ENCODE assay signal across 27 cellular contexts in the genomic region with DNA sequence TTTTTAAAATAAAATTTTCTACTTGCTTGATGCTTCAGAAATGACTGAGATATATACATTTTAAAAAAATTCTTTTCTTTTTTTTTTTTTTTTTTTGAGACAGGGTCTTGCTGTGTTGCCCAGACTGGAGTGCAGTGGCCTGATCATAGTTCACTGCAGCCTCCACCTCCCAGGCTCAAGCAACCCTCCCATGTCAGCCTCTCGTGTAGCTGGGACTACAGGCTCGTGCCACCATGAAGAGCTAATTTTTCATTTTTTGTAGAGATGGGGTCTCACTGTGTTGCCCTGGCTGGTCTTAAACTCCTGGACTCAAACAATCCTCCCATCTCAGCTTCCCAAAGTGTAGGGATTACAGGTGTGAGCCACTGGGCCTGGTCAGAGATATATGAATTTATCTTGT. TPM values are rescaled to one million over a fixed set of nuclear protein-coding genes. Genes with fewer than 3 reads are reported as not detected.
"Had no signal": no experiment of that assay in that cellular context is flagged by ENCODE, and none has a peak within 500 bp of the region (broad histone marks: within the 10 kb centered on the region; RNA-seq: fewer than 3 reads in every experiment).

No MANE protein-coding gene starts in this region.

- H3K27me3 ChIP-seq: colonic mucosa, esophagus squamous epithelium, gastrocnemius medialis, heart right ventricle, left lung had no signal

- ATAC-seq: effector memory CD8-positive, alpha-beta T cell; esophagus mucosa; gastrocnemius medialis; heart right ventricle; left cardiac atrium; left lung; left ventricle myocardium superior; lower lobe of right lung; mucosa of descending colon had no signal

- H3K4me1 ChIP-seq: colonic mucosa, gastrocnemius medialis, left lung, lower lobe of right lung had no signal

- H3K9me3 ChIP-seq: colonic mucosa, esophagus squamous epithelium, gastrocnemius medialis, left lung, lower lobe of right lung, mucosa of descending colon had no signal

- H3K36me3 ChIP-seq: colonic mucosa, esophagus squamous epithelium, gastrocnemius medialis, left lung, lower lobe of right lung had no signal

- H3K4me3 ChIP-seq: colonic mucosa, esophagus squamous epithelium, gastrocnemius medialis, heart right ventricle, left lung, lower lobe of right lung, mucosa of descending colon had no signal

- DNase-seq: colonic mucosa; cortex of kidney; effector CD8-positive, alpha-beta T cell; effector memory CD8-positive, alpha-beta T cell; endodermal cell; erythroblast; esophagus squamous epithelium; foreskin fibroblast; foreskin melanocyte; gastrocnemius medialis; glutamatergic neuron; head of caudate nucleus; heart right ventricle; hippocampal formation; left cardiac atrium; left lung; left ventricle myocardium superior; lower lobe of right lung; mesenchymal stem cell; mucosa of descending colon; naive B cell had no signal

- H3K27ac ChIP-seq: colonic mucosa, epithelial cell of prostate, esophagus squamous epithelium, gastrocnemius medialis, heart right ventricle, left lung, lower lobe of right lung had no signal

- FAIRE-seq: endometrium, islet of Langerhans, keratinocyte had no signal

RNA-seq across cellular contexts. Expression of gene CYS1, which starts 12.9 kb away (rescaled TPM):
- total RNA-seq: lung microvascular endothelial cell had no signal
